Comparison of ENCODE assay signal across 1 cellular context in the genomic region with DNA sequence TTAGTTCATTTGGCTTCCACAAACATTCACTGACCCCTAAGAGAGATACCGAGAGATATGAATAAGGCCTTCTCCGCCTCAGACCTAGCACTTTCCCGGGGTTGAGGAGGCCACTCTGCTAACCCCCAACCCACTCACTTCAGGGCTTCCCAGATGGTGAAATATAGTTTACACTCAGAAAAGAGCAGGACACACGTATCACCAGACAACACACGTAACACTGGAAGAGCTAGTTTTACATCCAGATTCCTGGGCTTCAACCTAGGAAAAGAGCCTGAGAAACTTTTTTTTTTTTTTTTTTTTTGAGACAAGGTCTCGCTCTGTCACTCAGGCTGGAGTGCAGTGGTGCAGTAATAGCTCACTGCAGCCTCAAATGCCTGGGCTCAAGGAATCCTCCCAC.
TF ChIP-seq lines count a peak whose summit lies in the region.

No MANE protein-coding gene starts in this region.

TF ChIP-seq in HEK293, 187 proteins besides CTCF, POLR2A, EP300 and RAD21 (continued from another document):
- TF ChIP-seq ZNF184 (tag by site-specific recombination; IDR thresholded peaks at IDR 0.05): no peak
